1 cellular context compared by ENCODE assay signal in the genomic region with DNA sequence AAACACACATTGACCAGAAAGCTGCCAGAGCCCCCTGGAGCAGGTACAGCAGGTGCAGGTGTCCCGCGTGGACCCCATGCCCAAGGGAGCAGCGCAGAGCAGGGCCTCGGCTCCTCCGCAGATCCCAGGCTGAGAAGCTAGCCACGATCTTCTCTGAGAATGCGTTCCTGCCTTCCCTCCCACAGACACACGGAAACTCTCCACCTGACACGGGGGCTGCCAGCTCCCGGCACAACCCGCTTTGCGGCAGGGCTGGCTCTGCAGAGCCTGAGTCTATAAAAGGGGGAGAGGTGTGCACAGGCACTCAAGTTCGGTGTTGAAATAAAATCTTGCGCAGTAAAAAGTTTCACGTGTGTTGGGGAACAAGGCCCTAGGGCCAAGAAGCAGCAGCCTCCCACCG.
TF ChIP-seq lines count a peak whose summit lies in the region.

No MANE protein-coding gene starts in this region.

TF ChIP-seq in WTC11, 78 proteins besides CTCF, POLR2A, EP300 and RAD21 (continued from another document):
- TF ChIP-seq, protein P1, sequence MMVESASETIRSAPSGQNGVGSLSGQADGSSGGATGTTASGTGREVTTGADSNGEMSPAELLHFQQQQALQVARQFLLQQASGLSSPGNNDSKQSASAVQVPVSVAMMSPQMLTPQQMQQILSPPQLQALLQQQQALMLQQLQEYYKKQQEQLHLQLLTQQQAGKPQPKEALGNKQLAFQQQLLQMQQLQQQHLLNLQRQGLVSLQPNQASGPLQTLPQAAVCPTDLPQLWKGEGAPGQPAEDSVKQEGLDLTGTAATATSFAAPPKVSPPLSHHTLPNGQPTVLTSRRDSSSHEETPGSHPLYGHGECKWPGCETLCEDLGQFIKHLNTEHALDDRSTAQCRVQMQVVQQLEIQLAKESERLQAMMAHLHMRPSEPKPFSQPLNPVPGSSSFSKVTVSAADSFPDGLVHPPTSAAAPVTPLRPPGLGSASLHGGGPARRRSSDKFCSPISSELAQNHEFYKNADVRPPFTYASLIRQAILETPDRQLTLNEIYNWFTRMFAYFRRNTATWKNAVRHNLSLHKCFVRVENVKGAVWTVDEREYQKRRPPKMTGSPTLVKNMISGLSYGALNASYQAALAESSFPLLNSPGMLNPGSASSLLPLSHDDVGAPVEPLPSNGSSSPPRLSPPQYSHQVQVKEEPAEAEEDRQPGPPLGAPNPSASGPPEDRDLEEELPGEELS (CRISPR knock-in tag; IDR thresholded peaks at IDR 0.05), result no peak
- TF ChIP-seq, protein P2, sequence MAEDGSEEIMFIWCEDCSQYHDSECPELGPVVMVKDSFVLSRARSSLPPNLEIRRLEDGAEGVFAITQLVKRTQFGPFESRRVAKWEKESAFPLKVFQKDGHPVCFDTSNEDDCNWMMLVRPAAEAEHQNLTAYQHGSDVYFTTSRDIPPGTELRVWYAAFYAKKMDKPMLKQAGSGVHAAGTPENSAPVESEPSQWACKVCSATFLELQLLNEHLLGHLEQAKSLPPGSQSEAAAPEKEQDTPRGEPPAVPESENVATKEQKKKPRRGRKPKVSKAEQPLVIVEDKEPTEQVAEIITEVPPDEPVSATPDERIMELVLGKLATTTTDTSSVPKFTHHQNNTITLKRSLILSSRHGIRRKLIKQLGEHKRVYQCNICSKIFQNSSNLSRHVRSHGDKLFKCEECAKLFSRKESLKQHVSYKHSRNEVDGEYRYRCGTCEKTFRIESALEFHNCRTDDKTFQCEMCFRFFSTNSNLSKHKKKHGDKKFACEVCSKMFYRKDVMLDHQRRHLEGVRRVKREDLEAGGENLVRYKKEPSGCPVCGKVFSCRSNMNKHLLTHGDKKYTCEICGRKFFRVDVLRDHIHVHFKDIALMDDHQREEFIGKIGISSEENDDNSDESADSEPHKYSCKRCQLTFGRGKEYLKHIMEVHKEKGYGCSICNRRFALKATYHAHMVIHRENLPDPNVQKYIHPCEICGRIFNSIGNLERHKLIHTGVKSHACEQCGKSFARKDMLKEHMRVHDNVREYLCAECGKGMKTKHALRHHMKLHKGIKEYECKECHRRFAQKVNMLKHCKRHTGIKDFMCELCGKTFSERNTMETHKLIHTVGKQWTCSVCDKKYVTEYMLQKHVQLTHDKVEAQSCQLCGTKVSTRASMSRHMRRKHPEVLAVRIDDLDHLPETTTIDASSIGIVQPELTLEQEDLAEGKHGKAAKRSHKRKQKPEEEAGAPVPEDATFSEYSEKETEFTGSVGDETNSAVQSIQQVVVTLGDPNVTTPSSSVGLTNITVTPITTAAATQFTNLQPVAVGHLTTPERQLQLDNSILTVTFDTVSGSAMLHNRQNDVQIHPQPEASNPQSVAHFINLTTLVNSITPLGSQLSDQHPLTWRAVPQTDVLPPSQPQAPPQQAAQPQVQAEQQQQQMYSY (CRISPR knock-in tag; IDR thresholded peaks at IDR 0.05), result no peak
- no peak for TF ChIP-seq IRF2 (CRISPR knock-in tag; IDR thresholded peaks at IDR 0.05; ENCODE audit: borderline replicate concordance, low read depth)
- TF ChIP-seq NR2C2 (CRISPR knock-in tag; IDR thresholded peaks at IDR 0.05), result no peak
- no peak for TF ChIP-seq ZNF263 (CRISPR knock-in tag; IDR thresholded peaks at IDR 0.05; ENCODE audit: low read depth)
